ENCODE assay signal across 15 cellular contexts in the genomic region with DNA sequence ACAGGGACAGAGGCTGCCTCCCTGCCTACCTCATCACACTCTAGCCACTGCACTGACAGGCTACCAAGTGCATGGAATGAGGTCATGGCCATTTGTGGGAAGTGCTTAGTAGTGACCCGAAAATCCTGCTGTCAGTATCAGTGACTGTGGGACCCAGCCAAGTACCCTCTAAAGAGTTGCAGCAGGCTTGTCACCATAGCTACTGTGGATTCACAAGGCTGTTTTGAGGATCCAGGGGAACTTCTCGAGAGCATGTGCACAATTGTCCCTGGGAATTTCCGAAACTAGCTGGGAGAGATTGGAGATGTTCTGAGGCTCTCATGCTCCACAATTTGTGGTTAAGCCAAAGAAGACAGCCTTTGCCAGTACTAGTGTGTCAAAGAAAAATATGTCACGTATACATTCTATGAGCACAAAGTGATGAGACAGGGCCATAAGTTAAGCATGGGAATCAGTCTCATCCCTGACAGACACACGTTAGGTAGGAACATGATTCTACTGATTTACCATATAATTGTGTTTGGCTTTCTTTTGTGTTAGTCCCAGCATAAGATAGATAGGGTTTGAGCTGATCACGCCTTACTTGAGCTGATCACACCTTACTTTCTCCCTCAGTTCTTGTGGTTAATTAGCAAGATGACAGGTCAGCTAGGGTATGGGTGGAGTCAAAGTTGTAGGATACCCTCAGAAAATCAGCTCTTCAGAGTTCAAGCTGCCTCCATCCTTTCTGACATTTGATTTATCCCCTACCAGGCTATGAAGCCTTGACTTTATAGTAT. TPM values are rescaled to one million over a fixed set of nuclear protein-coding genes. Genes with fewer than 3 reads are reported as not detected.
A peak's percentile ranks its signal among the peaks of the same experiment; 100 is the strongest.
DNase-seq lines count a peak whose midpoint lies in the region; ATAC-seq lines count a peak whose summit lies in the region.
"Had no signal": no experiment of that assay in that cellular context is flagged by ENCODE, and none has a peak within 500 bp of the region (broad histone marks: within the 10 kb centered on the region; RNA-seq: fewer than 3 reads in every experiment).

No MANE protein-coding gene starts in this region.

- H2BK5ac ChIP-seq in mesendoderm (ENCODE audit: low read length) = no peak overlapping the region

- H3K9ac ChIP-seq in mesendoderm (ENCODE audit: low read length) = no peak overlapping the region

- no CpG with 5 or more reads among the region's 6 CpGs for WGBS in mesendoderm (ENCODE audit: extremely low coverage, insufficient coverage, low lambda C conversion rate)

- H3K4me1 Mint-ChIP-seq in activated naive CD8-positive, alpha-beta T cell treated with anti-CD3 and anti-CD28 coated beads, Interleukin-2, amount 50 U/mL, for 24 hours = peaks cover 29% of the 10 kb centered on the region
- H3K4me1 Mint-ChIP-seq: activated naive CD4-positive, alpha-beta T cell treated with anti-CD3 and anti-CD28 coated beads, Interleukin-2, amount 50 U/mL, for 24 hours had no signal

- no peaks in the 10 kb centered on the region for H3K79me1 ChIP-seq in mesendoderm (ENCODE audit: low read length)

- H3K27me3 ChIP-seq in mesendoderm (ENCODE audit: insufficient read depth, low read length, poor library complexity) = no peaks in the 10 kb centered on the region

- H3K36me3 ChIP-seq in mesendoderm (ENCODE audit: control insufficient read depth, insufficient read depth, low read length) = no peaks in the 10 kb centered on the region

- H4K8ac ChIP-seq in mesendoderm (ENCODE audit: low read depth, low read length) = no peak overlapping the region

- H2BK15ac ChIP-seq in mesendoderm (replicated peaks; ENCODE audit: low read depth) = no peak overlapping the region

- no peaks in the 10 kb centered on the region for H3K9me3 Mint-ChIP-seq in activated naive CD8-positive, alpha-beta T cell treated with anti-CD3 and anti-CD28 coated beads, Interleukin-2, amount 50 U/mL, for 24 hours
- H3K9me3 Mint-ChIP-seq: activated naive CD4-positive, alpha-beta T cell treated with anti-CD3 and anti-CD28 coated beads, Interleukin-2, amount 50 U/mL, for 24 hours; CD8-positive, alpha-beta memory T cell; immature natural killer cell had no signal

- no peak overlapping the region for H3K4me2 ChIP-seq in mesendoderm (ENCODE audit: low read length)

- no peak overlapping the region for H2BK120ac ChIP-seq in mesendoderm (ENCODE audit: low read depth, low read length)

- H3K27ac Mint-ChIP-seq in activated naive CD8-positive, alpha-beta T cell treated with anti-CD3 and anti-CD28 coated beads, Interleukin-2, amount 50 U/mL, for 24 hours = peak overlapping the region; percentile 54
- H3K27ac Mint-ChIP-seq: activated naive CD4-positive, alpha-beta T cell treated with anti-CD3 and anti-CD28 coated beads, Interleukin-2, amount 50 U/mL, for 24 hours; immature natural killer cell; nephron progenitor cell had no signal

- H3K4me1 ChIP-seq in mesendoderm (ENCODE audit: control insufficient read depth, low read depth, low read length) = no peaks in the 10 kb centered on the region

- no peaks in the 10 kb centered on the region for H3K36me3 Mint-ChIP-seq in activated naive CD8-positive, alpha-beta T cell treated with anti-CD3 and anti-CD28 coated beads, Interleukin-2, amount 50 U/mL, for 24 hours (ENCODE audit: low read depth)
- H3K36me3 Mint-ChIP-seq: activated naive CD4-positive, alpha-beta T cell treated with anti-CD3 and anti-CD28 coated beads, Interleukin-2, amount 50 U/mL, for 24 hours; CD8-positive, alpha-beta memory T cell; immature natural killer cell had no signal

- H2AK5ac ChIP-seq in mesendoderm (ENCODE audit: low read length) = no peak overlapping the region

- no peak overlapping the region for H3K27ac ChIP-seq in mesendoderm (ENCODE audit: low read depth, low read length)

- H3K27me3 Mint-ChIP-seq in activated naive CD8-positive, alpha-beta T cell treated with anti-CD3 and anti-CD28 coated beads, Interleukin-2, amount 50 U/mL, for 24 hours = no peaks in the 10 kb centered on the region
- H3K27me3 Mint-ChIP-seq: activated naive CD4-positive, alpha-beta T cell treated with anti-CD3 and anti-CD28 coated beads, Interleukin-2, amount 50 U/mL, for 24 hours; CD8-positive, alpha-beta memory T cell had no signal

- DNase-seq in Daoy (ENCODE audit: low read depth) = peak; percentile 64
- DNase-seq in activated naive CD8-positive, alpha-beta T cell treated with anti-CD3 and anti-CD28 coated beads, Interleukin-2, amount 50 U/mL, for 24 hours = no peak
- peak; percentile 68 for DNase-seq in mesendoderm
- DNase-seq in epidermal melanocyte (ENCODE audit: insufficient read length, low spot score) = no peak
- no peak for DNase-seq in activated naive CD4-positive, alpha-beta T cell treated with anti-CD3 and anti-CD28 coated beads, Interleukin-2, amount 50 U/mL, for 16 hours
- no peak for DNase-seq in cortex of kidney (lab: John Stamatoyannopoulos, UW)
- DNase-seq: CD8-positive, alpha-beta memory T cell; GOT3; immature natural killer cell; MV-4-11; nephron progenitor cell had no signal

- no peak overlapping the region for H4K5ac ChIP-seq in mesendoderm (ENCODE audit: low read length)

- H3K56ac ChIP-seq in mesendoderm (ENCODE audit: low read length) = peak overlapping the region; percentile 5

- no peak overlapping the region for H3K4ac ChIP-seq in mesendoderm (ENCODE audit: low read depth, low read length)

- H3K79me2 ChIP-seq in mesendoderm (ENCODE audit: control insufficient read depth, insufficient read depth, low read length) = no peaks in the 10 kb centered on the region

- H3K4me3 ChIP-seq in mesendoderm (ENCODE audit: low read length) = no peak overlapping the region
- H3K4me3 ChIP-seq: coronary artery had no signal

- H3K18ac ChIP-seq in mesendoderm (ENCODE audit: low read length) = no peak overlapping the region

- no peak overlapping the region for H3K4me3 Mint-ChIP-seq in activated naive CD8-positive, alpha-beta T cell treated with anti-CD3 and anti-CD28 coated beads, Interleukin-2, amount 50 U/mL, for 24 hours
- H3K4me3 Mint-ChIP-seq: activated naive CD4-positive, alpha-beta T cell treated with anti-CD3 and anti-CD28 coated beads, Interleukin-2, amount 50 U/mL, for 24 hours; immature natural killer cell; nephron progenitor cell had no signal

- ATAC-seq in GM19463 (IDR thresholded peaks at IDR 0.05; ENCODE audit: unreplicated experiment) (peak; percentile 32), HG03025 (IDR thresholded peaks at IDR 0.05; ENCODE audit: low FRiP score, unreplicated experiment) (no peak)
- ATAC-seq in activated naive CD8-positive, alpha-beta T cell treated with anti-CD3 and anti-CD28 coated beads, Interleukin-2, amount 50 U/mL, for 24 hours = peak; percentile 37

- no peak overlapping the region for H3K23ac ChIP-seq in mesendoderm (ENCODE audit: low read length)

RNA-seq across cellular contexts. Expression of a gene that starts 42.6 kb away (rescaled TPM):
- 5.2 and 5.8 TPM in 2 replicates for total RNA-seq in Daoy (2014; rRNA removed; shearing (Covaris generic))
- 1.3 TPM for polyA plus RNA-seq in mesendoderm (2013, experiment 1 of 2)
- 1.3 TPM for polyA plus RNA-seq in mesendoderm (2013, experiment 2 of 2)

Comparison
In these comparisons a context has a peak if more than half of its experiments do, and no peak if none do; other contexts are left out.
1. DNase-seq: peak in Daoy (single experiment) and mesendoderm (single experiment); none in activated naive CD8-positive, alpha-beta T cell treated with anti-CD3 and anti-CD28 coated beads, Interleukin-2, amount 50 U/mL, for 24 hours (single experiment), epidermal melanocyte (single experiment), activated naive CD4-positive, alpha-beta T cell treated with anti-CD3 and anti-CD28 coated beads, Interleukin-2, amount 50 U/mL, for 16 hours (single experiment) and cortex of kidney (single experiment).